ENCODE assay signal across 1 cellular context in genomic region chr15:65615887-65616286, GRCh38.
A peak's percentile ranks its signal among the peaks of the same experiment; 100 is the strongest.
TF ChIP-seq lines count a peak whose summit lies in the region.

No MANE protein-coding gene starts in this region.

TF ChIP-seq in HEK293, 187 proteins besides CTCF, POLR2A, EP300 and RAD21 (continued from another document):
- peak; percentile 81; the same call in 1 of the 2 replicates for TF ChIP-seq ZNF280D (tag by site-specific recombination; IDR thresholded peaks at IDR 0.05)
- 0 out of 2 replicates have a peak, but pooled peaks have one; percentile 27 for TF ChIP-seq ZNF580 (tag by site-specific recombination; IDR thresholded peaks at IDR 0.05)
